Comparison of ENCODE assay signal across 1 cellular context in the genomic region with DNA sequence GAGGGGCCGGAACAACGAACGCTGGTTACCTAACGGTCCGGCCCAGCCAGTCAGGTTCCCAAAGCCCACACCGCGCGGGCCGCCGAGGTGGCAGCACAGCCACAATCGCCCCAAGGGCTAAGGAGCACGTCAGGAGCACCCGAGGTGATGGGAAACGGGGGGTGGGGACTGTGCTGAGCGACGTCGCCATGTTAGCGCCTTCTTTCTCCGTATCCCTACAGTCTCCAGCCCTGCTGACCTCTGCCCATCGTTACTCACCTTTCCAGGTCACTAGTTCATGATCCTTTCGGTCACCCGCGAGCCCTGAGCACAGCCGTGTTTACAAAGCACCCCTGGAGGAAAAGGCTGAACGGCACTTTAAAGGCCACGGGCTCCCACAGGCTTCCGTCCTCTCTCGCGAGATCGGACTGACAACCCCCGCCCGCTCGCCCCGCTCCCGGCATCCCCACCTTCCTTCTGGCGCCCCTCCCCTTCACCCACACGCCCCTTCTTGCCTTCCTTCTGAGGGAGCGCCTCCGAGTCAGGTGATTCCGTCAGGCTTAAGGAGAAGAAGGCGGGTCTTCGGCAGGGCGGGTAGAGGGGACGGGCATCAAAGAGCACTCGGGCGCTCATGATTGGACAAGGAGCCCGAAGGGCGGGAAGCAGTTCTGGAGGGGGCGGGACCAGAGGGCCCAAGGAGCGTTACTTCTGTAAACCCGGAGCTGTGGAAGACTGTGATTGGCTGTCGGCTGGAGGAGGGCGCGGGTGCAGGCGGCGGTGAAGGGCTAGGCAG.
TF ChIP-seq lines count a peak whose summit lies in the region.

TSS of gene ATF2 (minus strand) at position 412 of the 772 bp plus-strand sequence. CDS start 31,760 bp downstream, outside the sequence.

TF ChIP-seq in HepG2, 621 proteins besides CTCF, POLR2A, EP300 and RAD21 (continued from another document and continues in another):
- TF ChIP-seq, protein P1, sequence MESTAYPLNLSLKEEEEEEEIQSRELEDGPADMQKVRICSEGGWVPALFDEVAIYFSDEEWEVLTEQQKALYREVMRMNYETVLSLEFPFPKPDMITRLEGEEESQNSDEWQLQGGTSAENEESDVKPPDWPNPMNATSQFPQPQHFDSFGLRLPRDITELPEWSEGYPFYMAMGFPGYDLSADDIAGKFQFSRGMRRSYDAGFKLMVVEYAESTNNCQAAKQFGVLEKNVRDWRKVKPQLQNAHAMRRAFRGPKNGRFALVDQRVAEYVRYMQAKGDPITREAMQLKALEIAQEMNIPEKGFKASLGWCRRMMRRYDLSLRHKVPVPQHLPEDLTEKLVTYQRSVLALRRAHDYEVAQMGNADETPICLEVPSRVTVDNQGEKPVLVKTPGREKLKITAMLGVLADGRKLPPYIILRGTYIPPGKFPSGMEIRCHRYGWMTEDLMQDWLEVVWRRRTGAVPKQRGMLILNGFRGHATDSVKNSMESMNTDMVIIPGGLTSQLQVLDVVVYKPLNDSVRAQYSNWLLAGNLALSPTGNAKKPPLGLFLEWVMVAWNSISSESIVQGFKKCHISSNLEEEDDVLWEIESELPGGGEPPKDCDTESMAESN (CRISPR knock-in tag; conservative IDR thresholded peaks at IDR 0.05): peak; percentile 77; the same call in 1 of the 2 replicates
- peak; percentile 74 for TF ChIP-seq TEAD3 (CRISPR knock-in tag; optimal IDR thresholded peaks at IDR 0.05; ENCODE audit: borderline replicate concordance)
- TF ChIP-seq ZNF800 (CRISPR knock-in tag; IDR thresholded peaks at IDR 0.05): no peak
- TF ChIP-seq CBFB (CRISPR knock-in tag; IDR thresholded peaks at IDR 0.05): peak; percentile 48; the same call in 1 of the 2 replicates
- TF ChIP-seq SOX13 (IDR thresholded peaks at IDR 0.05): no peak
- peak in 1 of 2 experiments; percentile 33; a peak in 1 of 4 replicates for TF ChIP-seq SOX13 (CRISPR knock-in tag; conservative IDR thresholded peaks at IDR 0.05 in 1 of 2, IDR thresholded peaks at IDR 0.05 in 1 of 2)
- no peak for TF ChIP-seq REXO4 (CRISPR knock-in tag; IDR thresholded peaks at IDR 0.05; ENCODE audit: borderline replicate concordance)
- no peak for TF ChIP-seq ZNF235 (CRISPR knock-in tag; IDR thresholded peaks at IDR 0.05; ENCODE audit: borderline replicate concordance)
- TF ChIP-seq FOXK2 (IDR thresholded peaks at IDR 0.05): peak; percentile 92
- TF ChIP-seq, protein P2, sequence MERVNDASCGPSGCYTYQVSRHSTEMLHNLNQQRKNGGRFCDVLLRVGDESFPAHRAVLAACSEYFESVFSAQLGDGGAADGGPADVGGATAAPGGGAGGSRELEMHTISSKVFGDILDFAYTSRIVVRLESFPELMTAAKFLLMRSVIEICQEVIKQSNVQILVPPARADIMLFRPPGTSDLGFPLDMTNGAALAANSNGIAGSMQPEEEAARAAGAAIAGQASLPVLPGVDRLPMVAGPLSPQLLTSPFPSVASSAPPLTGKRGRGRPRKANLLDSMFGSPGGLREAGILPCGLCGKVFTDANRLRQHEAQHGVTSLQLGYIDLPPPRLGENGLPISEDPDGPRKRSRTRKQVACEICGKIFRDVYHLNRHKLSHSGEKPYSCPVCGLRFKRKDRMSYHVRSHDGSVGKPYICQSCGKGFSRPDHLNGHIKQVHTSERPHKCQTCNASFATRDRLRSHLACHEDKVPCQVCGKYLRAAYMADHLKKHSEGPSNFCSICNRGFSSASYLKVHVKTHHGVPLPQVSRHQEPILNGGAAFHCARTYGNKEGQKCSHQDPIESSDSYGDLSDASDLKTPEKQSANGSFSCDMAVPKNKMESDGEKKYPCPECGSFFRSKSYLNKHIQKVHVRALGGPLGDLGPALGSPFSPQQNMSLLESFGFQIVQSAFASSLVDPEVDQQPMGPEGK (CRISPR knock-in tag; IDR thresholded peaks at IDR 0.05): peak; percentile 80
- TF ChIP-seq DNMT1 (CRISPR knock-in tag; IDR thresholded peaks at IDR 0.05): peak; percentile 97; the same call in 1 of the 2 replicates
- peak; percentile 33 for TF ChIP-seq PTBP1 (IDR thresholded peaks at IDR 0.05; ENCODE audit: low read depth, low read length, poor library complexity, severe bottlenecking)
- peak; percentile 8; the same call in 1 of the 2 replicates for TF ChIP-seq ZNF552 (CRISPR knock-in tag; IDR thresholded peaks at IDR 0.05; ENCODE audit: borderline replicate concordance)
- TF ChIP-seq ZSCAN20 (CRISPR knock-in tag; IDR thresholded peaks at IDR 0.05; ENCODE audit: borderline replicate concordance): no peak
- TF ChIP-seq ZSCAN21 (CRISPR knock-in tag; IDR thresholded peaks at IDR 0.05; ENCODE audit: borderline replicate concordance): peak; percentile 95; the same call in 1 of the 2 replicates
- peak; percentile 11; the same call in 1 of the 2 replicates for TF ChIP-seq ZNF614 (CRISPR knock-in tag; IDR thresholded peaks at IDR 0.05; ENCODE audit: borderline replicate concordance)
- no peak for TF ChIP-seq SMARCE1 (IDR thresholded peaks at IDR 0.05; ENCODE audit: borderline replicate concordance)
- TF ChIP-seq ZNF230 (CRISPR knock-in tag; IDR thresholded peaks at IDR 0.05): peak; percentile 74; the same call in 1 of the 2 replicates
- TF ChIP-seq, protein P3, sequence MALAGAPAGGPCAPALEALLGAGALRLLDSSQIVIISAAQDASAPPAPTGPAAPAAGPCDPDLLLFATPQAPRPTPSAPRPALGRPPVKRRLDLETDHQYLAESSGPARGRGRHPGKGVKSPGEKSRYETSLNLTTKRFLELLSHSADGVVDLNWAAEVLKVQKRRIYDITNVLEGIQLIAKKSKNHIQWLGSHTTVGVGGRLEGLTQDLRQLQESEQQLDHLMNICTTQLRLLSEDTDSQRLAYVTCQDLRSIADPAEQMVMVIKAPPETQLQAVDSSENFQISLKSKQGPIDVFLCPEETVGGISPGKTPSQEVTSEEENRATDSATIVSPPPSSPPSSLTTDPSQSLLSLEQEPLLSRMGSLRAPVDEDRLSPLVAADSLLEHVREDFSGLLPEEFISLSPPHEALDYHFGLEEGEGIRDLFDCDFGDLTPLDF (CRISPR knock-in tag; IDR thresholded peaks at IDR 0.05): peak; percentile 65; the same call in 1 of the 2 replicates
- peak; percentile 82 for TF ChIP-seq KMT2A (CRISPR knock-in tag; IDR thresholded peaks at IDR 0.05)
- TF ChIP-seq USF2 (IDR thresholded peaks at IDR 0.05; ENCODE audit: low read depth, low read length): no peak
- peak; percentile 80 for TF ChIP-seq USF2 (CRISPR knock-in tag; IDR thresholded peaks at IDR 0.05; ENCODE audit: borderline replicate concordance)
- no peak for TF ChIP-seq MTA3 (CRISPR knock-in tag; IDR thresholded peaks at IDR 0.05)
- 0 out of 2 replicates have a peak, but pooled peaks have one; percentile 43 for TF ChIP-seq ZXDC (CRISPR knock-in tag; IDR thresholded peaks at IDR 0.05)
- TF ChIP-seq STAG1 (CRISPR knock-in tag; IDR thresholded peaks at IDR 0.05): 0 out of 2 replicates have a peak, but pooled peaks have one; percentile 6
- TF ChIP-seq ZBTB46 (CRISPR knock-in tag; IDR thresholded peaks at IDR 0.05; ENCODE audit: borderline replicate concordance): 0 out of 2 replicates have a peak, but pooled peaks have one; percentile 29
- TF ChIP-seq ZNF709 (CRISPR knock-in tag; IDR thresholded peaks at IDR 0.05): peak; percentile 82
- peak; percentile 99 for TF ChIP-seq ASH2L (IDR thresholded peaks at IDR 0.05; ENCODE audit: insufficient read length, low read depth, low read length)
- peak; percentile 69 for TF ChIP-seq NFKB2 (CRISPR knock-in tag; IDR thresholded peaks at IDR 0.05; ENCODE audit: borderline replicate concordance)
- no peak for TF ChIP-seq NFE2 (CRISPR knock-in tag; IDR thresholded peaks at IDR 0.05)
- no peak for TF ChIP-seq ZBTB8A (CRISPR knock-in tag; IDR thresholded peaks at IDR 0.05; ENCODE audit: borderline replicate concordance, low read depth)
- TF ChIP-seq THYN1 (CRISPR knock-in tag; IDR thresholded peaks at IDR 0.05; ENCODE audit: borderline replicate concordance, low read depth): no peak
- peak; percentile 64; the same call in 1 of the 2 replicates for TF ChIP-seq ZFP36L1 (CRISPR knock-in tag; IDR thresholded peaks at IDR 0.05)
- TF ChIP-seq ZNF12 (CRISPR knock-in tag; IDR thresholded peaks at IDR 0.05): peak; percentile 83; the same call in 1 of the 2 replicates
- TF ChIP-seq ADNP (CRISPR knock-in tag; IDR thresholded peaks at IDR 0.05): no peak
- TF ChIP-seq NBN (conservative IDR thresholded peaks at IDR 0.05): no peak
- TF ChIP-seq ZNF564 (CRISPR knock-in tag; IDR thresholded peaks at IDR 0.05): peak; percentile 87; the same call in 1 of the 2 replicates
- no peak for TF ChIP-seq ZNF333 (CRISPR knock-in tag; IDR thresholded peaks at IDR 0.05; ENCODE audit: borderline replicate concordance)
- TF ChIP-seq, protein P4, sequence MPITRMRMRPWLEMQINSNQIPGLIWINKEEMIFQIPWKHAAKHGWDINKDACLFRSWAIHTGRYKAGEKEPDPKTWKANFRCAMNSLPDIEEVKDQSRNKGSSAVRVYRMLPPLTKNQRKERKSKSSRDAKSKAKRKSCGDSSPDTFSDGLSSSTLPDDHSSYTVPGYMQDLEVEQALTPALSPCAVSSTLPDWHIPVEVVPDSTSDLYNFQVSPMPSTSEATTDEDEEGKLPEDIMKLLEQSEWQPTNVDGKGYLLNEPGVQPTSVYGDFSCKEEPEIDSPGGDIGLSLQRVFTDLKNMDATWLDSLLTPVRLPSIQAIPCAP (CRISPR knock-in tag; IDR thresholded peaks at IDR 0.05; ENCODE audit: low read depth): no peak
- no peak for TF ChIP-seq RCOR2 (CRISPR knock-in tag; IDR thresholded peaks at IDR 0.05)
